8 cellular contexts compared by ENCODE assay signal in genomic region chr3:122415104-122415744, GRCh38. TPM values are rescaled to one million over a fixed set of nuclear protein-coding genes. Genes with fewer than 3 reads are reported as not detected.
DNase-seq lines count a peak whose midpoint lies in the region; ATAC-seq and TF ChIP-seq lines count a peak whose summit lies in the region.

No MANE protein-coding gene starts in this region.

- no peaks in the 10 kb centered on the region for H3K27me3 Mint-ChIP-seq in IgD-negative memory B cell
- no peaks in the 10 kb centered on the region for H3K27me3 Mint-ChIP-seq in activated T-helper 2 cell treated with anti-CD3 and anti-CD28 coated beads, Interferon-gamma antibody, Interleukin-2, Interleukin-4, amounts not matched to agents 10 μg/mL and 5 μg/mL and 100 μg/mL, durations not matched to agents 14 hours and 24 hours and 36 hours (ENCODE audit: low read depth)
- peaks cover 8% of the 10 kb centered on the region for H3K27me3 Mint-ChIP-seq in glutamatergic neuron (ENCODE audit: unreplicated experiment)

- H3K27ac Mint-ChIP-seq in IgD-negative memory B cell (peak overlapping the region; percentile 98 to 100 (median 99)), glutamatergic neuron (ENCODE audit: unreplicated experiment) (peak overlapping the region; percentile 49)
- H3K27ac Mint-ChIP-seq in activated T-helper 2 cell treated with anti-CD3 and anti-CD28 coated beads, Interferon-gamma antibody, Interleukin-2, Interleukin-4, amounts not matched to agents 10 μg/mL and 5 μg/mL and 100 μg/mL, durations not matched to agents 14 hours and 24 hours and 36 hours: peak overlapping the region; percentile 95

- H3K4me3 ChIP-seq in prostate gland: peak overlapping the region; percentile 48 to 61

- WGBS in prostate gland: 18% methylated on average over 10 of the region's 10 CpGs

- TF ChIP-seq CTCF in glutamatergic neuron (IDR thresholded peaks at IDR 0.05; ENCODE audit: partially characterized antibody, unreplicated experiment) (no peak), prostate gland (IDR thresholded peaks at IDR 0.05) (no peak)

- no peaks in the 10 kb centered on the region for H3K27me3 ChIP-seq in prostate gland (replicated peaks; ENCODE audit: insufficient read depth)

- H3K4me3 Mint-ChIP-seq in IgD-negative memory B cell (peak overlapping the region; percentile 93 to 99 (median 97)), glutamatergic neuron (ENCODE audit: unreplicated experiment) (peak overlapping the region; percentile 97)
- peak overlapping the region; percentile 93 for H3K4me3 Mint-ChIP-seq in activated T-helper 2 cell treated with anti-CD3 and anti-CD28 coated beads, Interferon-gamma antibody, Interleukin-2, Interleukin-4, amounts not matched to agents 10 μg/mL and 5 μg/mL and 100 μg/mL, durations not matched to agents 14 hours and 24 hours and 36 hours (ENCODE audit: low read depth)

- peaks cover 27 to 48% (median 34%) of the 10 kb centered on the region in 3 donors for H3K4me1 Mint-ChIP-seq in IgD-negative memory B cell
- peaks cover 24% of the 10 kb centered on the region for H3K4me1 Mint-ChIP-seq in activated T-helper 2 cell treated with anti-CD3 and anti-CD28 coated beads, Interferon-gamma antibody, Interleukin-2, Interleukin-4, amounts not matched to agents 10 μg/mL and 5 μg/mL and 100 μg/mL, durations not matched to agents 14 hours and 24 hours and 36 hours (ENCODE audit: low read depth)
- peaks cover 7% of the 10 kb centered on the region for H3K4me1 Mint-ChIP-seq in glutamatergic neuron (ENCODE audit: low read depth, unreplicated experiment)

- H3K36me3 ChIP-seq in prostate gland: no peaks in the 10 kb centered on the region

- in situ Hi-C loops in Caki2 (cut with HindIII; ENCODE audit: low pct_unique_long_range_greater_than_20kb, low sequenced_read_pairs): no loop called here

- H3K36me3 Mint-ChIP-seq in IgD-negative memory B cell (peaks cover 6% of the 10 kb centered on the region), glutamatergic neuron (ENCODE audit: unreplicated experiment) (peaks cover 3% of the 10 kb centered on the region)
- H3K36me3 Mint-ChIP-seq in activated T-helper 2 cell treated with anti-CD3 and anti-CD28 coated beads, Interferon-gamma antibody, Interleukin-2, Interleukin-4, amounts not matched to agents 10 μg/mL and 5 μg/mL and 100 μg/mL, durations not matched to agents 14 hours and 24 hours and 36 hours (ENCODE audit: low read depth): peaks cover 35% of the 10 kb centered on the region

- H3K4me1 ChIP-seq in prostate gland (replicated peaks): no peaks in the 10 kb centered on the region

- TF ChIP-seq POLR2A in prostate gland (IDR thresholded peaks at IDR 0.05): no peak

- ATAC-seq in GM21576 (IDR thresholded peaks at IDR 0.05; ENCODE audit: unreplicated experiment): peak; percentile 56

- peak overlapping the region; percentile 80 to 93 for H3K27ac ChIP-seq in prostate gland

- peak; percentile 48 for DNase-seq in Caki2 (ENCODE audit: low read depth)
- peak; percentile 51 for DNase-seq in activated T-helper 2 cell treated with anti-CD3 and anti-CD28 coated beads, Interferon-gamma antibody, Interleukin-2, Interleukin-4, amounts not matched to agents 10 μg/mL and 5 μg/mL and 100 μg/mL, durations not matched to agents 14 hours and 24 hours and 36 hours (ENCODE audit: low spot score)
- no peak for DNase-seq in glutamatergic neuron
- DNase-seq in prostate gland (ENCODE audit: low spot score): peak; percentile 41
- DNase-seq in NCI-H82 (lab: John Stamatoyannopoulos, UW): no peak
- no peak for DNase-seq in NCI-H187 treated with DMSO at 0.1 percent for 48 hours (lab: John Stamatoyannopoulos, UW)

- intact Hi-C loops in activated T-helper 2 cell treated with anti-CD3 and anti-CD28 coated beads, Interferon-gamma antibody, Interleukin-2, Interleukin-4, amounts not matched to agents 10 μg/mL and 5 μg/mL and 100 μg/mL, durations not matched to agents 14 hours and 24 hours and 36 hours (cut with micrococcal nuclease): loop anchor here (10.0 kb wide), 1 partner anchor 380 kb away; the partner anchor contains the start of genes HSPBAP1 and SLC49A4
- intact Hi-C loops in prostate gland (cut with DNase I): loop anchor here (10.0 kb wide), 1 partner anchor 100 kb away; the partner anchor contains the start of gene KPNA1

- H3K9me3 Mint-ChIP-seq in IgD-negative memory B cell (no peaks in the 10 kb centered on the region), glutamatergic neuron (ENCODE audit: unreplicated experiment) (peaks cover 7% of the 10 kb centered on the region)
- no peaks in the 10 kb centered on the region for H3K9me3 Mint-ChIP-seq in activated T-helper 2 cell treated with anti-CD3 and anti-CD28 coated beads, Interferon-gamma antibody, Interleukin-2, Interleukin-4, amounts not matched to agents 10 μg/mL and 5 μg/mL and 100 μg/mL, durations not matched to agents 14 hours and 24 hours and 36 hours

- no peaks in the 10 kb centered on the region for H3K9me3 ChIP-seq in prostate gland

RNA-seq across cellular contexts. Expression of gene WDR5B, which starts 0.6 kb away (rescaled TPM):
- total RNA-seq in Caki2 (2014; rRNA removed; shearing (Covaris generic); ENCODE audit: low replicate concordance): 2.4 and 3.1 TPM in 2 replicates
- 0.68 TPM for polyA plus RNA-seq in IgD-negative memory B cell
- 4.9 and 5.5 TPM in 2 replicates for total RNA-seq in activated T-helper 2 cell treated with anti-CD3 and anti-CD28 coated beads, Interferon-gamma antibody, Interleukin-2, Interleukin-4, amounts not matched to agents 10 μg/mL and 5 μg/mL and 100 μg/mL, durations not matched to agents 14 hours and 24 hours and 36 hours
- 3.4 TPM for total RNA-seq in glutamatergic neuron (ENCODE audit: unreplicated experiment)
- total RNA-seq in prostate gland: 1 to 10 TPM; 4.5 to 6.5 TPM

RNA-seq across cellular contexts. Expression of gene FAM162A, which starts 31.2 kb away (rescaled TPM):
- 36.5 and 42.1 TPM in 2 replicates for total RNA-seq in Caki2 (2014; rRNA removed; shearing (Covaris generic); ENCODE audit: low replicate concordance)
- polyA plus RNA-seq in IgD-negative memory B cell: 76.7 TPM
- 82.2 and 85.8 TPM in 2 replicates for total RNA-seq in activated T-helper 2 cell treated with anti-CD3 and anti-CD28 coated beads, Interferon-gamma antibody, Interleukin-2, Interleukin-4, amounts not matched to agents 10 μg/mL and 5 μg/mL and 100 μg/mL, durations not matched to agents 14 hours and 24 hours and 36 hours
- total RNA-seq in glutamatergic neuron (ENCODE audit: unreplicated experiment) (12.7 TPM), prostate gland (10 to 100 TPM; 12.9 to 87.9 TPM)

RNA-seq across cellular contexts. Expression of gene MIX23, which starts 32.2 kb away (rescaled TPM):
- total RNA-seq in Caki2 (2014; rRNA removed; shearing (Covaris generic); ENCODE audit: low replicate concordance): 46.2 and 72.9 TPM in 2 replicates
- 9.1 TPM for polyA plus RNA-seq in IgD-negative memory B cell
- 105 and 110 TPM in 2 replicates for total RNA-seq in activated T-helper 2 cell treated with anti-CD3 and anti-CD28 coated beads, Interferon-gamma antibody, Interleukin-2, Interleukin-4, amounts not matched to agents 10 μg/mL and 5 μg/mL and 100 μg/mL, durations not matched to agents 14 hours and 24 hours and 36 hours
- total RNA-seq in glutamatergic neuron (ENCODE audit: unreplicated experiment): 20.2 TPM
- total RNA-seq in prostate gland: 10 to 100 TPM; 13.8 to 16.8 TPM

Comparison
In these comparisons a context has a peak if more than half of its experiments do, and no peak if none do; other contexts are left out.
1. DNase-seq: peak in Caki2 (single experiment), activated T-helper 2 cell treated with anti-CD3 and anti-CD28 coated beads, Interferon-gamma antibody, Interleukin-2, Interleukin-4, amounts not matched to agents 10 μg/mL and 5 μg/mL and 100 μg/mL, durations not matched to agents 14 hours and 24 hours and 36 hours (single experiment) and prostate gland (single experiment); none in glutamatergic neuron (single experiment), NCI-H82 (single experiment) and NCI-H187 treated with DMSO at 0.1 percent for 48 hours (single experiment).
2. H3K27ac Mint-ChIP-seq: peak in every context shown above with its lines; median percentile 99 in IgD-negative memory B cell; 95 in activated T-helper 2 cell treated with anti-CD3 and anti-CD28 coated beads, Interferon-gamma antibody, Interleukin-2, Interleukin-4, amounts not matched to agents 10 μg/mL and 5 μg/mL and 100 μg/mL, durations not matched to agents 14 hours and 24 hours and 36 hours; 49 in glutamatergic neuron.
3. Peak in every context shown above with its lines, with median percentiles within 50 percentile points of each other: H3K4me3 Mint-ChIP-seq.